14 cellular contexts compared by ENCODE assay signal in the genomic region with DNA sequence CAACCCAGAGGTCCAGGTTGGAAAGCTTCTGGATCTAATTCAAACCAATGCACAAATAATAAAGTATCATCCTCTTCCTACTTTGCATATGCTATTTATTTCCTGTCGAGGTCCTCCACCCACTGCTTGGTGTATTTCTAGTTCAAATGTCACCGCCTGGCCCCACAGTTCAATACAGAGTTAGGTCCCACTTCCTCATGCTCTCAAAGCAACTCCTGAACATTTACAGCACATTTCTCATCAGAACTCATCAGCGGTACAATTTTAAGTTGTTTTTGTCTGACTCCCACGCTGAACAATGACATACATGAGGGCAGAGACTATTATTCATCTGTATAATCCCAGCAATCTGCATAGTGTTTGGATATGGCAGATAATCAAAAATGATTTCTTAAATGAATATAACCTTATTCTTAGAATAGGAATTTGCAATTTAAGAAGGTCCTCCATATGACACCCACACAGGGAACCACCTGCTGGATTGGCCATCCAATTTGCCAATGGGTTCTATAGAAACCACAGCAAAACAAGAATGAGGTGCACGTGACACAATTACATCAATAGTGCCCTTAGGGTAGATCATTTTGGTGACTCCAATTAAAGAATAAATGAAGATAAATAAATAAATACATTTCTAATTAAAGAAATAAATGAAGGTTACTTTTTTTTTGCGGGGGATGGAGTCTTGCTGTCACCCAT. TPM values are rescaled to one million over a fixed set of nuclear protein-coding genes. Genes with fewer than 3 reads are reported as not detected.
DNase-seq lines count a peak whose midpoint lies in the region; ATAC-seq lines count a peak whose summit lies in the region.
"Had no signal": no experiment of that assay in that cellular context is flagged by ENCODE, and none has a peak within 500 bp of the region (broad histone marks: within the 10 kb centered on the region; RNA-seq: fewer than 3 reads in every experiment).

No MANE protein-coding gene starts in this region.

- peak; percentile 65 to 66 for ATAC-seq in activated CD4-positive, CD25-positive, alpha-beta regulatory T cell treated with anti-CD3 and anti-CD28 coated beads, Interleukin-2, amount 50 U/mL, for 24 hours
- ATAC-seq: A549 had no signal

- intact Hi-C loops in activated T-helper 2 cell treated with anti-CD3 and anti-CD28 coated beads, Interferon-gamma antibody, Interleukin-2, Interleukin-4, amounts not matched to agents 10 μg/mL and 5 μg/mL and 100 μg/mL, durations not matched to agents 14 hours and 24 hours and 36 hours (cut with micrococcal nuclease) = loop anchor here (5.0 to 10.0 kb wide), 3 partner anchors 38 to 53 kb away; partner anchors contain the start of gene SLC25A17

- peaks cover 17% of the 10 kb centered on the region for H3K36me3 Mint-ChIP-seq in activated T-helper 2 cell treated with anti-CD3 and anti-CD28 coated beads, Interferon-gamma antibody, Interleukin-2, Interleukin-4, amounts not matched to agents 10 μg/mL and 5 μg/mL and 100 μg/mL, durations not matched to agents 14 hours and 24 hours and 36 hours (ENCODE audit: low read depth)

- DNase-seq in activated CD4-positive, CD25-positive, alpha-beta regulatory T cell treated with anti-CD3 and anti-CD28 coated beads, Interleukin-2, amount 50 U/mL, for 72 hours = no peak
- DNase-seq in activated T-helper 2 cell treated with anti-CD3 and anti-CD28 coated beads, Interferon-gamma antibody, Interleukin-2, Interleukin-4, amounts not matched to agents 10 μg/mL and 5 μg/mL and 100 μg/mL, durations not matched to agents 14 hours and 24 hours and 36 hours (ENCODE audit: low spot score) = no peak
- DNase-seq in putamen (ENCODE audit: low spot score) (peak; percentile 1), NCI-H510A (lab: John Stamatoyannopoulos, UW) (no peak), NCI-H1092 (lab: John Stamatoyannopoulos, UW) (no peak)
- no peak for DNase-seq in stimulated activated naive CD4-positive, alpha-beta T cell treated with Interleukin-2 at 50 U/mL for 16 hours (lab: John Stamatoyannopoulos, UW)
- DNase-seq: HCEC 1CT, NCI-H524 had no signal

- no peaks in the 10 kb centered on the region for H3K9me3 Mint-ChIP-seq in activated T-helper 2 cell treated with anti-CD3 and anti-CD28 coated beads, Interferon-gamma antibody, Interleukin-2, Interleukin-4, amounts not matched to agents 10 μg/mL and 5 μg/mL and 100 μg/mL, durations not matched to agents 14 hours and 24 hours and 36 hours

- no peaks in the 10 kb centered on the region for H3K9me3 ChIP-seq in KOPT-K1 (ENCODE audit: insufficient read depth, low read length, poor library complexity, severe bottlenecking)
- H3K9me3 ChIP-seq: A549, esophagus muscularis mucosa had no signal

- H3K4me3 Mint-ChIP-seq in activated T-helper 2 cell treated with anti-CD3 and anti-CD28 coated beads, Interferon-gamma antibody, Interleukin-2, Interleukin-4, amounts not matched to agents 10 μg/mL and 5 μg/mL and 100 μg/mL, durations not matched to agents 14 hours and 24 hours and 36 hours (ENCODE audit: low read depth) = no peak overlapping the region

- H3K27ac Mint-ChIP-seq in activated T-helper 2 cell treated with anti-CD3 and anti-CD28 coated beads, Interferon-gamma antibody, Interleukin-2, Interleukin-4, amounts not matched to agents 10 μg/mL and 5 μg/mL and 100 μg/mL, durations not matched to agents 14 hours and 24 hours and 36 hours = peak overlapping the region; percentile 83

- no peaks in the 10 kb centered on the region for H3K27me3 Mint-ChIP-seq in activated T-helper 2 cell treated with anti-CD3 and anti-CD28 coated beads, Interferon-gamma antibody, Interleukin-2, Interleukin-4, amounts not matched to agents 10 μg/mL and 5 μg/mL and 100 μg/mL, durations not matched to agents 14 hours and 24 hours and 36 hours (ENCODE audit: low read depth)

- peak overlapping the region; percentile 30 for H3K27ac ChIP-seq in KOPT-K1 (ENCODE audit: low read depth, low read length, poor library complexity, severe bottlenecking)
- H3K27ac ChIP-seq: A549, cardiac muscle cell, esophagus muscularis mucosa, SK-N-MC had no signal

- peaks cover 30% of the 10 kb centered on the region for H3K36me3 ChIP-seq in KOPT-K1 (ENCODE audit: insufficient read depth, low read length)

- H3K4me1 Mint-ChIP-seq in activated T-helper 2 cell treated with anti-CD3 and anti-CD28 coated beads, Interferon-gamma antibody, Interleukin-2, Interleukin-4, amounts not matched to agents 10 μg/mL and 5 μg/mL and 100 μg/mL, durations not matched to agents 14 hours and 24 hours and 36 hours (ENCODE audit: low read depth) = peaks cover 21% of the 10 kb centered on the region

RNA-seq across cellular contexts. Expression of gene SLC25A17, which starts 54.3 kb away (rescaled TPM):
- 27.3 and 33.0 TPM in 2 replicates for total RNA-seq in activated T-helper 2 cell treated with anti-CD3 and anti-CD28 coated beads, Interferon-gamma antibody, Interleukin-2, Interleukin-4, amounts not matched to agents 10 μg/mL and 5 μg/mL and 100 μg/mL, durations not matched to agents 14 hours and 24 hours and 36 hours
